In the genomic region with DNA sequence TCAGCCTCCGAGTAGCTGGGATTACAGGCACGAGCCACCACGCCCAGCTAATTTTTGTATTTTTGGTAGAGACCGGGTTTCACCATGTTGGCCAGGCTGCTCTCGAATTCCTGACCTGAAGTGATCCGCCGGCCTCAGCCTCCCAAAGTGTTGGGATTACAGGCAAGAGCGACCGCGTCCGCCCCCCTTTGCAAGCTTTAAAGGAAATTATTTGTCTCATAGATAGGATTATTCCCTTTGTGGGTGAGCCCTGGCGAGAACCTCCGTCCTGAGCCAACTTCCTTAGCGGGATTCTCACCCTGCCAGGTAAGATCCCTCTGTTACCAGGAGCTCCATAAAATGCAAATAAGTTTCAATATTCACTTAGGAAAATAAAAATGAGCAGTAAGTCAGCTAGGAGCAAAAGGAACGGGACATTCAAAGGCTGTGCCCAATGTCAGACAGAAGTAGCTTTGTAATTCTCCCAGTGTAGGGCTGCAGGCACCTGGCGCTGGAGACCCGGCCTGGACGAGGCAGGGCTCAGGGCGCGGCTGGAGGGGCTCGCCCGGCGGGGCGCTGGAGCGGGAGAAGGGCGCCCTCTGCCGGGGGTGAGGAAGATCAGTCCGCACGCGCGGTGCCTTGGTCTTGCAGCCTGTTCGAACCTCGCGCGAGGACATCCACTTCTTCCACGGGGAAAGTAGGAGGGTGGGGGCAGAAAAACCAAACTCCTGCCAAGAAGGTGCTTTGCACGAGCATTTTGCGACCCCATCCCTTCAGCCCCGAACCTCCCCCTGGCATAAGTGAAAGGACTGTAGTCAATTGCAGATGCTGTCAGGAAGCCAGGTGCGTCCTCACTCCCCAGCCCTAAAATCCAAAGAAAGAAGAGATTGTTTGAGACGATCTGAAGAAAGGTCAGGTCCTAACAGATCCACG, we compare ENCODE assay signal across 8 cellular contexts. TPM values are rescaled to one million over a fixed set of nuclear protein-coding genes. Genes with fewer than 3 reads are reported as not detected.
DNase-seq lines count a peak whose midpoint lies in the region; ATAC-seq, FAIRE-seq and TF ChIP-seq lines count a peak whose summit lies in the region.

No MANE protein-coding gene starts in this region.

- no peak for FAIRE-seq in HepG2 (lab: Jason Lieb, UNC)

- H3K79me2 ChIP-seq in HepG2 (ENCODE audit: insufficient read depth, low read length), result no peaks in the 10 kb centered on the region

- POLR2A ChIA-PET in HepG2 (lab: Yijun Ruan, JAX), result interaction anchor here (1.2 to 1.3 kb wide), 2 partner anchors 532 to 537 kb away, joined by 3 to 7 read pairs; no protein-coding TSS in a partner anchor

- H2AFZ ChIP-seq in HepG2 (ENCODE audit: low read length), result no peak overlapping the region

- intact Hi-C loops in HepG2 (cut with micrococcal nuclease; ENCODE audit: unreplicated experiment), result loop anchor here (1.0 to 10.0 kb wide), 3 partner anchors 109 to 1316 kb away; no protein-coding TSS in a partner anchor

- in situ Hi-C loops in HepG2 (cut with HindIII; ENCODE audit: extremely low pct_ligation_motif_present, low pct_unique_long_range_greater_than_20kb), result loop anchor here (5.0 to 10.0 kb wide), 3 partner anchors 106 to 579 kb away; a partner anchor contains a TSS

- TF ChIP-seq CTCF in coronary artery (IDR thresholded peaks at IDR 0.05), result peak; percentile 83
- peak; percentile 96 for TF ChIP-seq CTCF in HepG2 (CRISPR knock-in tag; IDR thresholded peaks at IDR 0.05)

- H3K9me3 ChIP-seq in HepG2 (ENCODE audit: low read length), result no peaks in the 10 kb centered on the region

- WGBS in HepG2 (ENCODE audit: low lambda C conversion rate), result 43% methylated on average over 28 of the region's 42 CpGs

- peaks cover 41% of the 10 kb centered on the region for H3K4me1 ChIP-seq in HepG2 (ENCODE audit: insufficient read depth, low read length)

- peaks cover 0 to 15% of the 10 kb centered on the region in 2 experiments; a peak in 2 of 5 replicates for H3K27me3 ChIP-seq in HepG2 (ENCODE audit: control insufficient read depth in 1 of 2, insufficient read depth in 2 of 2, low read length in 2 of 2)

- no TSS peak for BruUV-seq in HepG2 (replicated peaks; lab: Mats Ljungman, UMichigan)

- no peaks in the 10 kb centered on the region for H4K20me1 ChIP-seq in HepG2 (ENCODE audit: insufficient read depth, low read length)

- TF ChIP-seq RAD21 in HepG2 (CRISPR knock-in tag; IDR thresholded peaks at IDR 0.05), result peak; percentile 95

- peak overlapping the region; percentile 88 for H3K4me3 ChIP-seq in coronary artery
- peak overlapping the region; percentile 49 to 76 (median 55) for H3K4me3 ChIP-seq in HepG2 (replicated peaks in 1 of 3; ENCODE audit: insufficient read depth in 1 of 3, low read depth in 2 of 3, low read length in 3 of 3)

- DNase-seq in SHP77 (lab: John Stamatoyannopoulos, UW), result peak; percentile 36 to 65
- DNase-seq in SHP77 treated with DMSO at 0.1 percent for 48 hours (lab: John Stamatoyannopoulos, UW), result no peak
- DNase-seq in NCI-H446 (lab: John Stamatoyannopoulos, UW), result peak; percentile 71 to 90
- DNase-seq in activated CD4-positive, alpha-beta T cell treated with anti-CD3 and anti-CD28 coated beads for 48 hours, result peak; percentile 84
- DNase-seq in coronary artery (ENCODE audit: low spot score), result peak; percentile 83
- peak; percentile 40 for DNase-seq in HepG2 (ENCODE audit: low spot score)
- peak; percentile 83 to 85 for DNase-seq in stimulated activated CD4-positive, alpha-beta T cell treated with anti-CD3 and anti-CD28 coated beads, Interleukin-2, amount 100 ng/mL, for 24 hours

- TF ChIP-seq EP300 in HepG2 (IDR thresholded peaks at IDR 0.05; ENCODE audit: low read depth in 2 of 2, low read length in 2 of 2) (no peak), HepG2 (CRISPR knock-in tag; IDR thresholded peaks at IDR 0.05; ENCODE audit: borderline replicate concordance) (no peak)

- ATAC-seq in HG03342 (IDR thresholded peaks at IDR 0.05; ENCODE audit: unreplicated experiment) (peak; percentile 55), HepG2 (peak; percentile 94)

- CTCF ChIA-PET in HepG2 (lab: Yijun Ruan, JAX; ENCODE audit: low intra/inter-chr PET ratio, low total read pairs), result interaction anchor here (1.2 to 2.7 kb wide), 6 partner anchors 26 to 598 kb away, joined by 3 to 49 read pairs (median 5); no protein-coding TSS in a partner anchor

- H3K9ac ChIP-seq in HepG2 (ENCODE audit: insufficient read depth, low read depth, low read length), result no peak overlapping the region

- H3K27ac ChIP-seq in coronary artery, result peak overlapping the region; percentile 78 to 81
- H3K27ac ChIP-seq in HepG2 (ENCODE audit: extremely low read length, insufficient read depth, low read length), result no peak overlapping the region

- H3K36me3 ChIP-seq in HepG2 (replicated peaks in 1 of 2; ENCODE audit: control insufficient read depth in 1 of 2, insufficient read depth in 2 of 2, low read length in 2 of 2), result no peaks in the 10 kb centered on the region

- H3K4me2 ChIP-seq in HepG2 (ENCODE audit: low read depth, low read length), result peak overlapping the region; percentile 96

- TF ChIP-seq POLR2A in HepG2 (IDR thresholded peaks at IDR 0.05; ENCODE audit: insufficient read depth in 1 of 2, low read depth in 2 of 2, low read length in 2 of 2), result no peak

TF ChIP-seq in HepG2, 621 proteins besides CTCF, POLR2A, EP300 and RAD21 (continues in another document):
- TF ChIP-seq XBP1 (CRISPR knock-in tag; IDR thresholded peaks at IDR 0.05) (no peak), CHD4 (IDR thresholded peaks at IDR 0.05; ENCODE audit: borderline replicate concordance, low read length) (no peak), JARID2 (CRISPR knock-in tag; IDR thresholded peaks at IDR 0.05; ENCODE audit: insufficient replicate concordance) (no peak), ZNF552 (CRISPR knock-in tag; IDR thresholded peaks at IDR 0.05; ENCODE audit: borderline replicate concordance) (no peak), ZNF775 (CRISPR knock-in tag; IDR thresholded peaks at IDR 0.05; ENCODE audit: borderline replicate concordance) (no peak)
- TF ChIP-seq, protein P1, sequence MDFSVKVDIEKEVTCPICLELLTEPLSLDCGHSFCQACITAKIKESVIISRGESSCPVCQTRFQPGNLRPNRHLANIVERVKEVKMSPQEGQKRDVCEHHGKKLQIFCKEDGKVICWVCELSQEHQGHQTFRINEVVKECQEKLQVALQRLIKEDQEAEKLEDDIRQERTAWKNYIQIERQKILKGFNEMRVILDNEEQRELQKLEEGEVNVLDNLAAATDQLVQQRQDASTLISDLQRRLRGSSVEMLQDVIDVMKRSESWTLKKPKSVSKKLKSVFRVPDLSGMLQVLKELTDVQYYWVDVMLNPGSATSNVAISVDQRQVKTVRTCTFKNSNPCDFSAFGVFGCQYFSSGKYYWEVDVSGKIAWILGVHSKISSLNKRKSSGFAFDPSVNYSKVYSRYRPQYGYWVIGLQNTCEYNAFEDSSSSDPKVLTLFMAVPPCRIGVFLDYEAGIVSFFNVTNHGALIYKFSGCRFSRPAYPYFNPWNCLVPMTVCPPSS (IDR thresholded peaks at IDR 0.05), result no peak
- TF ChIP-seq, protein P2, sequence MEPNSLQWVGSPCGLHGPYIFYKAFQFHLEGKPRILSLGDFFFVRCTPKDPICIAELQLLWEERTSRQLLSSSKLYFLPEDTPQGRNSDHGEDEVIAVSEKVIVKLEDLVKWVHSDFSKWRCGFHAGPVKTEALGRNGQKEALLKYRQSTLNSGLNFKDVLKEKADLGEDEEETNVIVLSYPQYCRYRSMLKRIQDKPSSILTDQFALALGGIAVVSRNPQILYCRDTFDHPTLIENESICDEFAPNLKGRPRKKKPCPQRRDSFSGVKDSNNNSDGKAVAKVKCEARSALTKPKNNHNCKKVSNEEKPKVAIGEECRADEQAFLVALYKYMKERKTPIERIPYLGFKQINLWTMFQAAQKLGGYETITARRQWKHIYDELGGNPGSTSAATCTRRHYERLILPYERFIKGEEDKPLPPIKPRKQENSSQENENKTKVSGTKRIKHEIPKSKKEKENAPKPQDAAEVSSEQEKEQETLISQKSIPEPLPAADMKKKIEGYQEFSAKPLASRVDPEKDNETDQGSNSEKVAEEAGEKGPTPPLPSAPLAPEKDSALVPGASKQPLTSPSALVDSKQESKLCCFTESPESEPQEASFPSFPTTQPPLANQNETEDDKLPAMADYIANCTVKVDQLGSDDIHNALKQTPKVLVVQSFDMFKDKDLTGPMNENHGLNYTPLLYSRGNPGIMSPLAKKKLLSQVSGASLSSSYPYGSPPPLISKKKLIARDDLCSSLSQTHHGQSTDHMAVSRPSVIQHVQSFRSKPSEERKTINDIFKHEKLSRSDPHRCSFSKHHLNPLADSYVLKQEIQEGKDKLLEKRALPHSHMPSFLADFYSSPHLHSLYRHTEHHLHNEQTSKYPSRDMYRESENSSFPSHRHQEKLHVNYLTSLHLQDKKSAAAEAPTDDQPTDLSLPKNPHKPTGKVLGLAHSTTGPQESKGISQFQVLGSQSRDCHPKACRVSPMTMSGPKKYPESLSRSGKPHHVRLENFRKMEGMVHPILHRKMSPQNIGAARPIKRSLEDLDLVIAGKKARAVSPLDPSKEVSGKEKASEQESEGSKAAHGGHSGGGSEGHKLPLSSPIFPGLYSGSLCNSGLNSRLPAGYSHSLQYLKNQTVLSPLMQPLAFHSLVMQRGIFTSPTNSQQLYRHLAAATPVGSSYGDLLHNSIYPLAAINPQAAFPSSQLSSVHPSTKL (CRISPR knock-in tag; IDR thresholded peaks at IDR 0.05), result 0 out of 2 replicates have a peak, but pooled peaks have one; percentile 20

RNA-seq across cellular contexts. Expression of a gene that starts 47.1 kb away (rescaled TPM):
- total RNA-seq in HepG2 (2016; rRNA removed; fragmentation: Illumina TruSeq; extraction: Trizol), result 7.3 and 11.2 TPM in 2 replicates
- total RNA-seq in HepG2 (2016; cell fraction: cytosol; rRNA removed; fragmentation: Illumina TruSeq; extraction: Trizol; ENCODE audit: low read depth), result 8.1 and 9.0 TPM in 2 replicates
- total RNA-seq in HepG2 (2016; cell fraction: insoluble cytoplasmic fraction; rRNA removed; fragmentation: Illumina TruSeq; extraction: Trizol), result 6.3 and 12.7 TPM in 2 replicates
- 2.8 and 3.1 TPM in 2 replicates for total RNA-seq in HepG2 (2016; cell fraction: membrane; rRNA removed; fragmentation: Illumina TruSeq; extraction: Trizol)
- 20.3 and 30.3 TPM in 2 replicates for total RNA-seq in HepG2 (2016; cell fraction: nucleus; rRNA removed; fragmentation: Illumina TruSeq; extraction: Trizol)
- 6.0 and 6.6 TPM in 2 replicates for polyA plus RNA-seq in HepG2 (2011; rRNA removed)
- 2.7 and 3.6 TPM in 2 replicates for polyA plus RNA-seq in HepG2 (2011; cell fraction: cytosol; rRNA removed)
- polyA plus RNA-seq in HepG2 (2011; cell fraction: nucleus; rRNA removed), result 13.0 and 16.5 TPM in 2 replicates
- 4.8 and 5.2 TPM in 2 replicates for polyA plus RNA-seq in HepG2 (2012)
- polyA plus RNA-seq in HepG2 (2016; cell fraction: cytosol; fragmentation: Illumina TruSeq; extraction: Trizol; ENCODE audit: low read depth), result 0.16 and 0.22 TPM in 2 replicates
- 3.0 and 3.1 TPM in 2 replicates for polyA plus RNA-seq in HepG2 (2016; cell fraction: insoluble cytoplasmic fraction; fragmentation: Illumina TruSeq; extraction: Trizol; ENCODE audit: low read depth)
- polyA plus RNA-seq in HepG2 (2016; cell fraction: membrane; fragmentation: Illumina TruSeq; extraction: Trizol; ENCODE audit: low read depth), result 0.32 and 0.63 TPM in 2 replicates
- polyA plus RNA-seq in HepG2 (2016; cell fraction: nucleus; fragmentation: Illumina TruSeq; extraction: Trizol; ENCODE audit: insufficient read depth, low read depth), result 13.8 and 13.9 TPM in 2 replicates
- 0.37 and 27.7 TPM in 2 replicates for polyA minus RNA-seq in HepG2 (2011; rRNA and poly(A)+ RNA removed; ENCODE audit: low replicate concordance)
- 6.3 and 6.7 TPM in 2 replicates for polyA minus RNA-seq in HepG2 (2011; cell fraction: cytosol; rRNA and poly(A)+ RNA removed)
- polyA minus RNA-seq in HepG2 (2011; cell fraction: nucleus; rRNA and poly(A)+ RNA removed), result 59.7 and 63.2 TPM in 2 replicates
